25 cellular contexts compared by ENCODE assay signal in genomic region chr7:156470399-156471320, GRCh38.
A peak's percentile ranks its signal among the peaks of the same experiment; 100 is the strongest.
DNase-seq lines count a peak whose midpoint lies in the region; ATAC-seq and TF ChIP-seq lines count a peak whose summit lies in the region.
"Had no signal": no experiment of that assay in that cellular context is flagged by ENCODE, and none has a peak within 500 bp of the region (broad histone marks: within the 10 kb centered on the region; RNA-seq: fewer than 3 reads in every experiment).

No MANE protein-coding gene starts in this region.

- no peak overlapping the region for H3K4ac ChIP-seq in H9 (ENCODE audit: low read depth, low read length)

- no peak overlapping the region for H3K4me3 Mint-ChIP-seq in H9
- no peak overlapping the region for H3K4me3 Mint-ChIP-seq in stimulated activated memory B cell treated with anti-CD40 and anti-IgM and Interleukin-4, amounts not matched to agents 10 μg/mL and 1 μg/mL and 100 μg/mL, for 72 hours
- H3K4me3 Mint-ChIP-seq: CD14-positive monocyte; CD8-positive, alpha-beta memory T cell; HFFc6 had no signal

- no peak overlapping the region; a peak in 1 of 7 replicates for H3K27ac Mint-ChIP-seq in H9
- H3K27ac Mint-ChIP-seq in stimulated activated memory B cell treated with anti-CD40 and anti-IgM and Interleukin-4, amounts not matched to agents 10 μg/mL and 1 μg/mL and 100 μg/mL, for 72 hours = no peak overlapping the region
- H3K27ac Mint-ChIP-seq: CD14-positive monocyte; CD8-positive, alpha-beta memory T cell; HFFc6 had no signal

- no peak for TF ChIP-seq POLR2A in transverse colon (IDR thresholded peaks at IDR 0.05)

- no peak overlapping the region for H3K23ac ChIP-seq in H9 (ENCODE audit: insufficient read length, low read depth, low read length)

- no peak overlapping the region for H4K8ac ChIP-seq in H9 (replicated peaks; ENCODE audit: insufficient read length, low read depth, low read length)

- H3K56ac ChIP-seq in H9 (ENCODE audit: insufficient read length, low read depth, low read length) = no peak overlapping the region

- H3K14ac ChIP-seq in H9 (ENCODE audit: insufficient read depth, low read length) = 0 out of 2 replicates have a peak overlapping the region, but pooled peaks have one; percentile 32

- H2AFZ ChIP-seq in H9 (ENCODE audit: low read length) = no peak overlapping the region

- no peak overlapping the region for H4K5ac ChIP-seq in H9 (ENCODE audit: insufficient read length, low read depth, low read length)

- H2BK120ac ChIP-seq in H9 (ENCODE audit: low read depth, low read length, poor library complexity, severe bottlenecking) = no peak overlapping the region

- no peak overlapping the region for H3K4me2 ChIP-seq in H9 (ENCODE audit: insufficient read depth, insufficient read length, low read length)
- H3K4me2 ChIP-seq: KMS-11, SK-N-SH had no signal

- H2BK5ac ChIP-seq in H9 (ENCODE audit: insufficient read length, low read length) = no peak overlapping the region

- TF ChIP-seq CTCF in heart right ventricle (IDR thresholded peaks at IDR 0.05) (no peak), H9 (conservative IDR thresholded peaks at IDR 0.05) (no peak), transverse colon (IDR thresholded peaks at IDR 0.05) (no peak)

- H4K20me1 ChIP-seq in H9 (ENCODE audit: control insufficient read depth, insufficient read depth, insufficient read length) = no peaks in the 10 kb centered on the region

- no peaks in the 10 kb centered on the region for H3K9me3 Mint-ChIP-seq in H9
- no peaks in the 10 kb centered on the region for H3K9me3 Mint-ChIP-seq in stimulated activated memory B cell treated with anti-CD40 and anti-IgM and Interleukin-4, amounts not matched to agents 10 μg/mL and 1 μg/mL and 100 μg/mL, for 72 hours
- H3K9me3 Mint-ChIP-seq: CD8-positive, alpha-beta memory T cell had no signal

- no peak overlapping the region for H3K18ac ChIP-seq in H9 (ENCODE audit: insufficient read length, low read depth, low read length)

- H3K79me2 ChIP-seq in H9 (ENCODE audit: insufficient read depth, low read length) = no peaks in the 10 kb centered on the region

- no peaks in the 10 kb centered on the region for H3K36me3 ChIP-seq in heart right ventricle
- no peaks in the 10 kb centered on the region for H3K36me3 ChIP-seq in transverse colon
- H3K36me3 ChIP-seq: BE2C, HAP-1, Peyer's patch had no signal

- H3K27ac ChIP-seq in heart right ventricle = no peak overlapping the region
- H3K27ac ChIP-seq in H9 (ENCODE audit: insufficient read length, low read depth, low read length) = no peak overlapping the region
- H3K27ac ChIP-seq in transverse colon = no peak overlapping the region
- H3K27ac ChIP-seq: KMS-11, Peyer's patch had no signal

- H3K27me3 Mint-ChIP-seq in H9 (ENCODE audit: low read depth) = no peaks in the 10 kb centered on the region; the same call in 1 of the 2 replicates
- peaks cover 16% of the 10 kb centered on the region for H3K27me3 Mint-ChIP-seq in stimulated activated memory B cell treated with anti-CD40 and anti-IgM and Interleukin-4, amounts not matched to agents 10 μg/mL and 1 μg/mL and 100 μg/mL, for 72 hours

- no peaks in the 10 kb centered on the region for H3K79me1 ChIP-seq in H9 (ENCODE audit: insufficient read depth, low read depth, low read length, poor library complexity, severe bottlenecking)

- peaks cover 0 to 2% (median 0%) of the 10 kb centered on the region in 3 experiments; a peak in 1 of 7 replicates for H3K36me3 Mint-ChIP-seq in H9 (ENCODE audit: insufficient read depth in 1 of 3, low read depth in 3 of 3)
- H3K36me3 Mint-ChIP-seq in stimulated activated memory B cell treated with anti-CD40 and anti-IgM and Interleukin-4, amounts not matched to agents 10 μg/mL and 1 μg/mL and 100 μg/mL, for 72 hours = no peaks in the 10 kb centered on the region
- H3K36me3 Mint-ChIP-seq: CD14-positive monocyte; CD8-positive, alpha-beta memory T cell had no signal

- H3K4me3 ChIP-seq in heart right ventricle (no peak overlapping the region), transverse colon (no peak overlapping the region)
- H3K4me3 ChIP-seq: HAP-1, Peyer's patch had no signal

- peak; percentile 32 for DNase-seq in Right ventricle myocardium inferior (ENCODE audit: missing footprints)
- DNase-seq in heart right ventricle = no peak
- DNase-seq in H9 = peak; percentile 57
- DNase-seq in iPS-NIHi11 (ENCODE audit: low spot score) = peak; percentile 33
- DNase-seq in transverse colon = no peak
- DNase-seq in KG1 (lab: John Stamatoyannopoulos, UW) = no peak
- DNase-seq in DMS53 treated with DMSO at 0.1 percent for 48 hours (lab: John Stamatoyannopoulos, UW; ENCODE audit: unreplicated experiment) = no peak
- DNase-seq: 8988T; ACHN; BE2C; Calu3; CD8-positive, alpha-beta memory T cell; DND-41; HFFc6; MM.1S; NCI-H1694; NCI-H2029 treated with DMSO at 0.1 percent for 48 hours; NCI-H510A; NCI-H69; Peyer's patch; SK-N-SH had no signal

- no peak overlapping the region for H2BK12ac ChIP-seq in H9 (ENCODE audit: insufficient read length, low read depth, low read length)

- H3K4me1 ChIP-seq in heart right ventricle (no peaks in the 10 kb centered on the region), H9 (ENCODE audit: insufficient read depth, low read length) (no peaks in the 10 kb centered on the region), transverse colon (no peaks in the 10 kb centered on the region)
- H3K4me1 ChIP-seq: BE2C, HAP-1, Peyer's patch had no signal

- no peak overlapping the region for H2BK15ac ChIP-seq in H9 (ENCODE audit: low read depth, low read length)

- no peaks in the 10 kb centered on the region for H3K23me2 ChIP-seq in H9 (ENCODE audit: insufficient read length, low read depth, low read length, poor library complexity, severe bottlenecking)

- no peak overlapping the region for H3T11ph ChIP-seq in H9 (ENCODE audit: low read length)

- H2BK20ac ChIP-seq in H9 (ENCODE audit: low read depth, low read length, poor library complexity, severe bottlenecking) = no peak overlapping the region

- intact Hi-C loops in Right ventricle myocardium inferior (cut with DNase I) (loop anchor here (5.0 kb wide), 1 partner anchor 673 kb away; no protein-coding TSS in a partner anchor), heart right ventricle (cut with DNase I) (loop anchor here (5.0 to 10.0 kb wide), 5 partner anchors 648 to 673 kb away; partner anchors contain the start of gene SHH (in 2 of the 10)), transverse colon (cut with DNase I; ENCODE audit: low total_unique reads) (no loop called here)

- no peak for TF ChIP-seq EP300 in transverse colon (IDR thresholded peaks at IDR 0.05; ENCODE audit: low read depth)

- peaks cover 7 to 9% of the 10 kb centered on the region in 2 experiments for H3K4me1 Mint-ChIP-seq in H9
- no peaks in the 10 kb centered on the region for H3K4me1 Mint-ChIP-seq in stimulated activated memory B cell treated with anti-CD40 and anti-IgM and Interleukin-4, amounts not matched to agents 10 μg/mL and 1 μg/mL and 100 μg/mL, for 72 hours
- H3K4me1 Mint-ChIP-seq: CD8-positive, alpha-beta memory T cell had no signal

- WGBS in heart right ventricle, 2 donors = 92 to 93% methylated on average over 32 of the region's 32 CpGs
- no CpG with 5 or more reads among the region's 32 CpGs for WGBS in H9 (ENCODE audit: extremely low coverage, insufficient read length, low lambda C conversion rate)
- 94% methylated on average over 32 of the region's 32 CpGs; no CpG with 5 or more reads in 1 of the 2 donors for WGBS in transverse colon (ENCODE audit: low coverage in 1 of 2), 2 donors

- H3K9me3 ChIP-seq in heart right ventricle = no peaks in the 10 kb centered on the region
- no peaks in the 10 kb centered on the region for H3K9me3 ChIP-seq in H9 (ENCODE audit: control insufficient read depth, low read depth, low read length)
- H3K9me3 ChIP-seq in transverse colon = no peaks in the 10 kb centered on the region
- H3K9me3 ChIP-seq: BE2C, HAP-1, Peyer's patch, SK-N-SH had no signal

- ATAC-seq in Right ventricle myocardium inferior = no peak
- no peak for ATAC-seq in heart right ventricle
- ATAC-seq in stimulated activated memory B cell treated with anti-CD40 and anti-IgM and Interleukin-4, amounts not matched to agents 10 μg/mL and 1 μg/mL and 100 μg/mL, for 72 hours = peak; percentile 5

- H4K91ac ChIP-seq in H9 (ENCODE audit: insufficient read length, low read depth, low read length) = no peak overlapping the region

- in situ Hi-C loops in transverse colon (cut with MboI; ENCODE audit: low pct_ligation_motif_present in 1 of 4, low pct_unique_long_range_greater_than_20kb in 1 of 4, low sequenced_read_pairs in 3 of 4) = loop anchor here in 3 of 4 donors (10.0 to 25.0 kb wide), 3 partner anchors 656 to 666 kb away; partner anchors contain the start of gene SHH (in 2 of the 3)

- no peak overlapping the region for H2AK5ac ChIP-seq in H9 (ENCODE audit: insufficient read length, low read length)

- H3K27me3 ChIP-seq in heart right ventricle (peaks cover 0 to 35% (median 7%) of the 10 kb centered on the region in 7 donors), H9 (ENCODE audit: insufficient read depth, low read length) (no peaks in the 10 kb centered on the region), transverse colon (no peaks in the 10 kb centered on the region)
- H3K27me3 ChIP-seq: Peyer's patch had no signal

- no peak overlapping the region for H3K9ac ChIP-seq in H9 (ENCODE audit: extremely low read depth, insufficient read length, low read length)
- H3K9ac ChIP-seq: KMS-11, SK-N-SH had no signal

Comparison
In these comparisons a context has a peak if more than half of its experiments do, and no peak if none do; other contexts are left out.
1. DNase-seq: peak in Right ventricle myocardium inferior (single experiment), H9 (single experiment) and iPS-NIHi11 (single experiment); none in heart right ventricle (0 of 2), transverse colon (single experiment), KG1 (single experiment) and DMS53 treated with DMSO at 0.1 percent for 48 hours (single experiment).